22 cellular contexts compared by ENCODE assay signal in the genomic region with DNA sequence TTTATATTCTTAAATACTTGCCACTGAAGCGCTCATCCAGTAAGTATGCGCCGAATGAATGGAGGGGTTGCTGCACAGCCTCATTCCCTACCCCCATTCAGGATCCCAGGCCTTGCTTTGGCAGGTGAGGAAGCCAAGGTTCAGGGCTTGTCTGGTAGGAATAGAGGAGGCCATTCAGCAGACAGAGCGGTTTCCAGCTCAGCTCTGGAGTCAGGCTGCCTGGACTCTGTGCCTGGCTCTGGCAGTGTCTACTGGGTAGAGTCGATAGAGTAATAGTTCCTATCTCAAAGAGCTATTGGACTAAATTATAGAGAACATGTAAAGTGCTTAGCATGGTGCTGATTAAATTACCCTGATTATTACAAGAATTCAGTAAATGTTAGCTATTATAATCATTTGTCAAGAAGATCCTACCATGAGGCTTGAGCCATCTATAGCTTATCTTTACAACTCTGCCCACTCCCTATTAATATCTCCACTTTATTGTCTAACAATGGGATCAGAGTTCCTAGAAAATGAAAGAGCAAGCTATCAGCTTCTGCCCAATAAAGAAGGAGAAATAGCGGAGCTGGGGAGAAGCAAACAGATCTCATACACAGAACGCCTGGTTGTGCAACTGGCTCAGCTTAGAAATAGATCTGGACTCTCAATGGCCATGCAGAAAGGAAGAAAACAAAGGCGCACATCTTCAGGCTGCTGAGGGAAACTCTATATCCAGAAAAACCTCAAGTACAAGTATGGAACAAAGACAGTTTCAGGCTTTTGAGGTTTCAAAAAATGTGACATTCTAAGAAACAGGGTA. TPM values are rescaled to one million over a fixed set of nuclear protein-coding genes. Genes with fewer than 3 reads are reported as not detected.
DNase-seq lines count a peak whose midpoint lies in the region; ATAC-seq and TF ChIP-seq lines count a peak whose summit lies in the region.
"Had no signal": no experiment of that assay in that cellular context is flagged by ENCODE, and none has a peak within 500 bp of the region (broad histone marks: within the 10 kb centered on the region; RNA-seq: fewer than 3 reads in every experiment).

No MANE protein-coding gene starts in this region.

- H3K27ac ChIP-seq in foreskin keratinocyte, result no peak overlapping the region
- H3K27ac ChIP-seq: BLaER1, GM23248 had no signal

- peak; percentile 10 for DNase-seq in NCI-H146 treated with DMSO at 0.1 percent for 48 hours (lab: John Stamatoyannopoulos, UW; ENCODE audit: unreplicated experiment)
- no peak for DNase-seq in NCI-H146 (lab: John Stamatoyannopoulos, UW)
- DNase-seq in MV-4-11 (lab: John Stamatoyannopoulos, UW), result peak; percentile 73
- DNase-seq in mucosa of descending colon, result no peak
- no peak for DNase-seq in foreskin keratinocyte
- DNase-seq in Right ventricle myocardium superior, result no peak
- DNase-seq: 8988T; CD8-positive, alpha-beta memory T cell; NCI-H1092; NCI-H187; NCI-H510A; NCI-H82; PC-3 had no signal

- ATAC-seq in activated T-helper 17 cell treated with anti-CD3 and anti-CD28 coated beads, Interleukin-2, amount 50 U/mL, for 72 hours (replicated peaks), result no peak
- ATAC-seq in mucosa of descending colon (peak; percentile 33), HG03571 (IDR thresholded peaks at IDR 0.05; ENCODE audit: unreplicated experiment) (no peak), foreskin keratinocyte (no peak), Right ventricle myocardium superior (ENCODE audit: poor library complexity) (no peak)
- ATAC-seq: HCT116, PC-3, SK-N-SH treated with all-trans-retinoic acid at 6 μM for 48 hours had no signal

- H3K4me1 ChIP-seq in mucosa of descending colon (ENCODE audit: low read depth), result peaks cover 20% of the 10 kb centered on the region
- H3K4me1 ChIP-seq in foreskin keratinocyte, result no peaks in the 10 kb centered on the region

- H3K27me3 ChIP-seq in foreskin keratinocyte, result peaks cover 21% of the 10 kb centered on the region
- H3K27me3 ChIP-seq: BLaER1 had no signal

- H3K4me3 ChIP-seq in mucosa of descending colon, result no peak overlapping the region
- H3K4me3 ChIP-seq: BLaER1, GM23248 had no signal

- H3K4me1 Mint-ChIP-seq in activated T-helper 17 cell treated with anti-CD3 and anti-CD28 coated beads, Interleukin-2, amount 50 U/mL, for 72 hours, result peaks cover 16% of the 10 kb centered on the region

- no peaks in the 10 kb centered on the region for H3K27me3 Mint-ChIP-seq in activated T-helper 17 cell treated with anti-CD3 and anti-CD28 coated beads, Interleukin-2, amount 50 U/mL, for 72 hours

- H3K27ac Mint-ChIP-seq in activated T-helper 17 cell treated with anti-CD3 and anti-CD28 coated beads, Interleukin-2, amount 50 U/mL, for 72 hours, result peak overlapping the region; percentile 7
- H3K27ac Mint-ChIP-seq: CD8-positive, alpha-beta memory T cell; IgD-negative memory B cell had no signal

- TF ChIP-seq CTCF in mucosa of descending colon (IDR thresholded peaks at IDR 0.05), result no peak
- TF ChIP-seq CTCF in foreskin keratinocyte (conservative IDR thresholded peaks at IDR 0.05), result no peak

- intact Hi-C loops in mucosa of descending colon (cut with DNase I, micrococcal nuclease) (no loop called here), Right ventricle myocardium superior (cut with DNase I) (no loop called here)

- peak overlapping the region; percentile 8 for H3K4me3 Mint-ChIP-seq in activated T-helper 17 cell treated with anti-CD3 and anti-CD28 coated beads, Interleukin-2, amount 50 U/mL, for 72 hours
- H3K4me3 Mint-ChIP-seq: CD8-positive, alpha-beta memory T cell had no signal

- no peaks in the 10 kb centered on the region for H3K36me3 Mint-ChIP-seq in activated T-helper 17 cell treated with anti-CD3 and anti-CD28 coated beads, Interleukin-2, amount 50 U/mL, for 72 hours (ENCODE audit: low read depth)
- H3K36me3 Mint-ChIP-seq: CD8-positive, alpha-beta memory T cell; IgD-negative memory B cell had no signal

- no peaks in the 10 kb centered on the region for H3K9me3 ChIP-seq in mucosa of descending colon
- H3K9me3 ChIP-seq: BLaER1 had no signal

- H3K36me3 ChIP-seq in mucosa of descending colon (ENCODE audit: low read depth), result no peaks in the 10 kb centered on the region
- H3K36me3 ChIP-seq: BLaER1 had no signal

- H3K9me3 Mint-ChIP-seq in activated T-helper 17 cell treated with anti-CD3 and anti-CD28 coated beads, Interleukin-2, amount 50 U/mL, for 72 hours, result no peaks in the 10 kb centered on the region
- H3K9me3 Mint-ChIP-seq: CD8-positive, alpha-beta memory T cell; IgD-negative memory B cell had no signal

RNA-seq across cellular contexts. Expression of a gene that starts 6.6 kb away (rescaled TPM):
- total RNA-seq in activated T-helper 17 cell treated with anti-CD3 and anti-CD28 coated beads, Interleukin-2, amount 50 U/mL, for 72 hours, result 1 to 10 TPM; 1.6 to 6.6 TPM
- 1 to 10 TPM; 1.1 to 9.4 (median 1.4) TPM for total RNA-seq in mucosa of descending colon
- 0.07 and 0.11 TPM in 2 replicates for total RNA-seq in foreskin keratinocyte
- 0.11 and 0.22 TPM in 2 replicates for polyA plus RNA-seq in foreskin keratinocyte
- total RNA-seq in Right ventricle myocardium superior, result not detected
- total RNA-seq: Daoy, GM23248, HT-29, PC-3 had no signal

RNA-seq across cellular contexts. Expression of a gene that starts 30.8 kb away (rescaled TPM):
- 1,000 to 10,000 TPM in 1 of 2 donors, 100 to 1,000 TPM in 1; 682 to 1,566 TPM for total RNA-seq in activated T-helper 17 cell treated with anti-CD3 and anti-CD28 coated beads, Interleukin-2, amount 50 U/mL, for 72 hours
- total RNA-seq in mucosa of descending colon (1,000 to 10,000 TPM; 1,004 to 2,046 (median 1,725) TPM), foreskin keratinocyte (1,336 TPM in 2 replicates), Right ventricle myocardium superior (288 TPM)
- polyA plus RNA-seq in foreskin keratinocyte, result 2,195 and 2,324 TPM in 2 replicates

RNA-seq across cellular contexts. Expression of a gene that starts 33.1 kb away (rescaled TPM):
- 10 to 100 TPM; 65.2 to 77.2 TPM for total RNA-seq in activated T-helper 17 cell treated with anti-CD3 and anti-CD28 coated beads, Interleukin-2, amount 50 U/mL, for 72 hours
- total RNA-seq in mucosa of descending colon, result 10 to 100 TPM; 48.0 to 81.8 (median 58.7) TPM
- 51.0 and 59.8 TPM in 2 replicates for total RNA-seq in foreskin keratinocyte
- polyA plus RNA-seq in foreskin keratinocyte, result 44.5 and 50.1 TPM in 2 replicates
- total RNA-seq in Right ventricle myocardium superior, result 30.7 TPM

RNA-seq across cellular contexts. Expression of a gene that starts 40.3 kb away (rescaled TPM):
- total RNA-seq in activated T-helper 17 cell treated with anti-CD3 and anti-CD28 coated beads, Interleukin-2, amount 50 U/mL, for 72 hours, result under 1 TPM in 1 of 2 donors, not detected in 1; 0.98 TPM
- total RNA-seq in mucosa of descending colon, result 10 to 100 TPM; 16.5 to 48.6 (median 34.3) TPM
- total RNA-seq in foreskin keratinocyte, result 0.42 and 0.65 TPM in 2 replicates
- 0.36 and 0.46 TPM in 2 replicates for polyA plus RNA-seq in foreskin keratinocyte
- total RNA-seq in Right ventricle myocardium superior, result not detected
- total RNA-seq: CD8-positive, alpha-beta memory T cell; Daoy; GM23248 had no signal
- polyA plus RNA-seq: CD8-positive, alpha-beta memory T cell; GM23248; IgD-negative memory B cell had no signal

RNA-seq across cellular contexts. Expression of a gene that starts 45.4 kb away (rescaled TPM):
- total RNA-seq in activated T-helper 17 cell treated with anti-CD3 and anti-CD28 coated beads, Interleukin-2, amount 50 U/mL, for 72 hours, result 10 to 100 TPM; 11.5 to 76.3 TPM
- total RNA-seq in mucosa of descending colon, result 10 to 100 TPM; 11.7 to 67.0 (median 15.3) TPM
- 12.3 and 16.4 TPM in 2 replicates for total RNA-seq in foreskin keratinocyte
- 15.8 and 19.4 TPM in 2 replicates for polyA plus RNA-seq in foreskin keratinocyte
- 80.0 TPM for total RNA-seq in Right ventricle myocardium superior

Comparison
In these comparisons a context has a peak if more than half of its experiments do, and no peak if none do; other contexts are left out.
1. DNase-seq: peak in NCI-H146 treated with DMSO at 0.1 percent for 48 hours (single experiment) and MV-4-11 (single experiment); none in NCI-H146 (single experiment), mucosa of descending colon (0 of 3), foreskin keratinocyte (0 of 2) and Right ventricle myocardium superior (single experiment).